Comparison of ENCODE assay signal across 1 cellular context in the genomic region with DNA sequence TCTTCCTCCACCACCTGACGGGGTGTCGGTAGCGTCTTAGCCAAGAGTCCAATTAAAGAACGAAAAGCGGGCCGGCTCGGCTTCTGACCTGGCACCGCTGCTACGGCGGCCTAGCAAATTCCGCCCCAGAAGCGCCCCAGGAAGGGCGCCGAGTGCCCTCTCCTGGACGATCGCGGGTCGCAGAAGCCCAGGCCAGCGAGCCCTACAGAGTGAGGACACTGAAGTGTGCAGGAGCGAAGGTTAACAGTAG.
TF ChIP-seq lines count a peak whose summit lies in the region.

No MANE protein-coding gene starts in this region.

TF ChIP-seq in IMR-90, 13 proteins besides CTCF, POLR2A, EP300 and RAD21 (continued from another document):
- TF ChIP-seq NFE2L2 (IDR thresholded peaks at IDR 0.05; ENCODE audit: low read depth, low read length) (no peak), FOS (IDR thresholded peaks at IDR 0.05; ENCODE audit: low read depth, low read length) (no peak), MXI1 (IDR thresholded peaks at IDR 0.05; ENCODE audit: borderline replicate concordance, low read depth, low read length) (no peak), CEBPB (IDR thresholded peaks at IDR 0.05; ENCODE audit: low read depth, low read length) (no peak), SMC3 (IDR thresholded peaks at IDR 0.05; ENCODE audit: low read depth, low read length) (no peak), CHD1 (IDR thresholded peaks at IDR 0.05; ENCODE audit: low read depth, low read length) (no peak), RFX5 (IDR thresholded peaks at IDR 0.05; ENCODE audit: low read depth, low read length) (no peak), MAFK (IDR thresholded peaks at IDR 0.05; ENCODE audit: low read depth, low read length) (no peak), RCOR1 (IDR thresholded peaks at IDR 0.05; ENCODE audit: insufficient replicate concordance, low read length) (no peak), BHLHE40 (IDR thresholded peaks at IDR 0.05; ENCODE audit: low read depth, low read length) (no peak)
- TF ChIP-seq, protein P1, sequence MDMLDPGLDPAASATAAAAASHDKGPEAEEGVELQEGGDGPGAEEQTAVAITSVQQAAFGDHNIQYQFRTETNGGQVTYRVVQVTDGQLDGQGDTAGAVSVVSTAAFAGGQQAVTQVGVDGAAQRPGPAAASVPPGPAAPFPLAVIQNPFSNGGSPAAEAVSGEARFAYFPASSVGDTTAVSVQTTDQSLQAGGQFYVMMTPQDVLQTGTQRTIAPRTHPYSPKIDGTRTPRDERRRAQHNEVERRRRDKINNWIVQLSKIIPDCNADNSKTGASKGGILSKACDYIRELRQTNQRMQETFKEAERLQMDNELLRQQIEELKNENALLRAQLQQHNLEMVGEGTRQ (IDR thresholded peaks at IDR 0.05; ENCODE audit: low read depth, low read length), result no peak
- TF ChIP-seq, protein P2, sequence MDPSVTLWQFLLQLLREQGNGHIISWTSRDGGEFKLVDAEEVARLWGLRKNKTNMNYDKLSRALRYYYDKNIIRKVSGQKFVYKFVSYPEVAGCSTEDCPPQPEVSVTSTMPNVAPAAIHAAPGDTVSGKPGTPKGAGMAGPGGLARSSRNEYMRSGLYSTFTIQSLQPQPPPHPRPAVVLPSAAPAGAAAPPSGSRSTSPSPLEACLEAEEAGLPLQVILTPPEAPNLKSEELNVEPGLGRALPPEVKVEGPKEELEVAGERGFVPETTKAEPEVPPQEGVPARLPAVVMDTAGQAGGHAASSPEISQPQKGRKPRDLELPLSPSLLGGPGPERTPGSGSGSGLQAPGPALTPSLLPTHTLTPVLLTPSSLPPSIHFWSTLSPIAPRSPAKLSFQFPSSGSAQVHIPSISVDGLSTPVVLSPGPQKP (IDR thresholded peaks at IDR 0.05; ENCODE audit: borderline replicate concordance, low read depth, low read length), result no peak
